24 cellular contexts compared by ENCODE assay signal in the genomic region with DNA sequence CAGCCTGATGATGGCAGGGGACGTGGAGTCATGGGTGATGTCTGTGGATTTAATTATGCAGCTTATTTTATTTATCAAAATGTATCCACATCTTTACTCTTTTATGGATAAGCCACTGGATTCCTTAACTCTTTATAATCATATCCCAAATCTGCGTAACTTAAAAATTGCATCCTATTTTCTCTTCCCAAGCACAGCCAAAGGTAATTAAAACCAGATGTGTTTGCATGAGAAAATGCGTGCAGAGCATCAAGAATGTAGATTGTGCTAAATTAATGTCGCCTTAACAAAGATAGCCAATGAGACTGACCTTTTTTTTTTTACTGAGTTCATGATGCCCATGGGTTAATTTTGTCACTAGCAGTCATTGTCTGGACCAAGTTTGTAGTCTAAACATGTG.
"Had no signal": no experiment of that assay in that cellular context is flagged by ENCODE, and none has a peak within 500 bp of the region (broad histone marks: within the 10 kb centered on the region; RNA-seq: fewer than 3 reads in every experiment).

No MANE protein-coding gene starts in this region.

- H3K9ac ChIP-seq: neural progenitor cell, parathyroid adenoma had no signal

- H3K79me2 ChIP-seq: parathyroid adenoma had no signal

- H2AFZ ChIP-seq: neural progenitor cell, parathyroid adenoma had no signal

- H3K36me3 ChIP-seq: esophagus muscularis mucosa, heart right ventricle, left lung, neural progenitor cell, right lobe of liver, suprapubic skin, transverse colon, upper lobe of right lung, uterus had no signal

- H3K9me3 ChIP-seq: esophagus muscularis mucosa, heart right ventricle, left lung, mucosa of descending colon, right lobe of liver, suprapubic skin, transverse colon, upper lobe of right lung, uterus had no signal

- H3K27me3 ChIP-seq: esophagus muscularis mucosa, heart right ventricle, left lung, right lobe of liver, suprapubic skin, transverse colon, upper lobe of right lung, uterus had no signal

- H3K4me3 ChIP-seq: coronary artery, esophagus muscularis mucosa, heart right ventricle, left lung, mucosa of descending colon, neural progenitor cell, right lobe of liver, suprapubic skin, transverse colon, upper lobe of right lung, uterus had no signal

- H3K4me1 ChIP-seq: right lobe of liver, suprapubic skin, transverse colon, uterus had no signal

- DNase-seq: effector memory CD4-positive, alpha-beta T cell; foreskin melanocyte; glutamatergic neuron; heart right ventricle; hippocampal formation; left cardiac atrium; left lung; mesenchymal stem cell; mucosa of descending colon; naive thymus-derived CD4-positive, alpha-beta T cell; right lobe of liver; small intestine; stimulated activated CD4-positive, alpha-beta T cell treated with anti-CD3 and anti-CD28 coated beads, Interleukin-15, amount 100 ng/mL, for 24 hours; stimulated activated CD4-positive, alpha-beta T cell treated with anti-CD3 and anti-CD28 coated beads, Interleukin-2, amount 100 ng/mL, for 48 hours; stimulated activated naive CD4-positive, alpha-beta T cell; stimulated activated naive CD8-positive, alpha-beta T cell treated with anti-CD3 and anti-CD28 coated beads, Interleukin-15, amount 100 ng/mL, for 72 hours; transverse colon; upper lobe of right lung; uterus had no signal

- H3K4me2 ChIP-seq: neural progenitor cell had no signal

- H3K27ac ChIP-seq: coronary artery, esophagus muscularis mucosa, heart right ventricle, left lung, neural progenitor cell, parathyroid adenoma, right lobe of liver, suprapubic skin, transverse colon, upper lobe of right lung, uterus had no signal
